1 cellular context compared by ENCODE assay signal in the genomic region with DNA sequence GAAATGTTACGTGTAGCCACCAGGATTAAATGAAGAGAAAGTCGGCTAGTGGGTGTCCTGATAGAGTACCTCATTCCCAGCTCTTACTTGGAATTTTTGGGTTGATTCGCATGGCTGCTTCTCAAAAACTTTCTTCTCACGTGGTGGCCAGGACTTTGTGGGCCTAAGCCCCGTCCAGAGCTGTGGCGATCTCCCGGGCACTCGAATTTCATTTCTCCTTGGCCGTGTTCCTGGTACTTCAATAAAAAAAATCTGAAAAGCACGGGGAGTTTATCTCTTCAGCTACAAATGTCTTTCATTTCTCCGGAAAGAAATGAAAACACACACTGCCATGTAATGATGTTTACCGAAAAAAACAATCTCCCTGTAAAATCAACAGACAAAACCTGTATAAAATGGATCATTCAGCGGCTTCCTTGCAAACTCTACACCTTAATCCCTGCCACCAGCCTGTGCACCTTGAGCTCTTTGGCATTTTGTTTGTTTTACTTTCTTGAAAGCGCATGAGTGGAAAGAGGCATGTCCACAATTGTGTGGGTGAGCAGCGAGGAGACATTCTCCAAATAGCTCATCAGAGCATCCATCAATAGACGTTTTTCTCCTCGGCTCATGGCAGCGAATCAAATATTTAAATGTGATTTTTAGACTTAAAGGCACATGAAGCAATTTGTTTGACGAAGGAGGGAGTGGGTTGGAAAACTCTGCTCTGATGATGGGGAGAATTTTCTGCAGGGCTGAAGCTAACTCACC.
TF ChIP-seq lines count a peak whose summit lies in the region.

No MANE protein-coding gene starts in this region.

TF ChIP-seq in H1, 55 proteins besides CTCF, POLR2A, EP300 and RAD21 (continued from another document):
- TF ChIP-seq, protein P1, sequence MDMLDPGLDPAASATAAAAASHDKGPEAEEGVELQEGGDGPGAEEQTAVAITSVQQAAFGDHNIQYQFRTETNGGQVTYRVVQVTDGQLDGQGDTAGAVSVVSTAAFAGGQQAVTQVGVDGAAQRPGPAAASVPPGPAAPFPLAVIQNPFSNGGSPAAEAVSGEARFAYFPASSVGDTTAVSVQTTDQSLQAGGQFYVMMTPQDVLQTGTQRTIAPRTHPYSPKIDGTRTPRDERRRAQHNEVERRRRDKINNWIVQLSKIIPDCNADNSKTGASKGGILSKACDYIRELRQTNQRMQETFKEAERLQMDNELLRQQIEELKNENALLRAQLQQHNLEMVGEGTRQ (IDR thresholded peaks at IDR 0.05; ENCODE audit: low read length) = no peak
- TF ChIP-seq MAFK (IDR thresholded peaks at IDR 0.05; ENCODE audit: low read depth, low read length) (no peak), SIN3A (conservative IDR thresholded peaks at IDR 0.05 in 1 of 2, IDR thresholded peaks at IDR 0.05 in 1 of 2; ENCODE audit: low read depth in 1 of 2, low read length in 2 of 2) (no peak)
